ENCODE assay signal across 18 cellular contexts in the genomic region with DNA sequence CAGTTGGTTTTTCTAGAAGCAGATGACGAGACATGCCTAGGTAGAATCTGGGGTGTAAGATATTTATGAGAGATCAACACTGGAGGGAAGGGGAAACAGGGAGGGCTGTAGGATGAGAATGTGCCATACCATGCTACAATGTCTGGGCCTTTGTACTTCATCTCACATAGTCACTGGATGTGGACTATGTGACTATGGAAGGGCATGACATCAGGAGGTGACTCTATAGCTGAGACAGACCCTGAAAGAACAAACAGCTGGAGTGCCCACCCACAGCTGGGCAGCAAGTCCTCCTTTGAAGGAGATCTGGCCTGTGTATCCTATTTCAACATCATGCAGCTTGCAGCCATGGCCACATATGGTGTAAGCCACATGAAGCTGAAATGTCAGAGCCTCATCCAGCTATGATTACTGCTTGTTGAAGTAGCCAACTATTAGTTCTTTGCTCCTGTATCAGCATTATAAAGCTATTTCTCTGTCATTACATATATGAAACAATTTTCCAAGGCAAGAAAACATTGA. TPM values are rescaled to one million over a fixed set of nuclear protein-coding genes. Genes with fewer than 3 reads are reported as not detected.
DNase-seq lines count a peak whose midpoint lies in the region; ATAC-seq and TF ChIP-seq lines count a peak whose summit lies in the region.
"Had no signal": no experiment of that assay in that cellular context is flagged by ENCODE, and none has a peak within 500 bp of the region (broad histone marks: within the 10 kb centered on the region; RNA-seq: fewer than 3 reads in every experiment).

No MANE protein-coding gene starts in this region.

- TF ChIP-seq CTCF in dorsolateral prefrontal cortex (IDR thresholded peaks at IDR 0.05 in 54 of 56, conservative IDR thresholded peaks at IDR 0.05 in 2 of 56; ENCODE audit: low read depth in 1 of 56, partially characterized antibody in 56 of 56) (no peak), omental fat pad (IDR thresholded peaks at IDR 0.05) (no peak)

- intact Hi-C loops in dorsolateral prefrontal cortex (cut with DNase I), result no loop called here

- H3K27ac ChIP-seq in dorsolateral prefrontal cortex, result peak overlapping the region in 38 of 59 donors; percentile 5 to 84 (median 66)
- H3K27ac ChIP-seq: esophagus muscularis mucosa, upper lobe of right lung had no signal

- DNase-seq in NCI-H2171 treated with DMSO at 0.1 percent for 48 hours (lab: John Stamatoyannopoulos, UW) (peak; percentile 3), NCI-H2171 (lab: John Stamatoyannopoulos, UW) (no peak), NCI-H69 (lab: John Stamatoyannopoulos, UW) (peak; percentile 80), dorsolateral prefrontal cortex (no peak), omental fat pad (ENCODE audit: low spot score) (no peak), middle frontal gyrus (ENCODE audit: extremely low spot score, low spot score) (no peak)
- no peak for DNase-seq in stimulated activated CD4-positive, alpha-beta T cell treated with anti-CD3 and anti-CD28 coated beads, Interleukin-12 subunit alpha, Interleukin-12 subunit beta, amount 100 ng/mL, for 4 hours
- DNase-seq: 8988T; activated naive CD4-positive, alpha-beta T cell treated with anti-CD3 and anti-CD28 coated beads, Interleukin-2, amount 10 ng/mL, durations not matched to agents 7 days and 5 days; activated T-cell treated with anti-CD3 and anti-CD28 coated beads, Interleukin-2, amount 50 U/mL, for 48 hours; OCI-M1; pancreas; stimulated activated CD4-positive, alpha-beta T cell treated with anti-CD3 and anti-CD28 coated beads, Interleukin-15, amount 100 ng/mL, for 24 hours; upper lobe of right lung had no signal

- ATAC-seq in omental fat pad (ENCODE audit: low FRiP score) (peak; percentile 51), GM19035 (IDR thresholded peaks at IDR 0.05; ENCODE audit: unreplicated experiment) (no peak)
- ATAC-seq: GM23338, Right ventricle myocardium inferior, upper lobe of right lung had no signal

- H3K4me3 ChIP-seq in dorsolateral prefrontal cortex, result no peak overlapping the region
- H3K4me3 ChIP-seq: esophagus muscularis mucosa, GM23338, pancreas, upper lobe of right lung had no signal

- H3K27me3 ChIP-seq in dorsolateral prefrontal cortex, result no peaks in the 10 kb centered on the region
- H3K27me3 ChIP-seq: esophagus muscularis mucosa, pancreas, upper lobe of right lung had no signal

RNA-seq across cellular contexts. Expression of a gene that starts 46.2 kb away (rescaled TPM):
- total RNA-seq in dorsolateral prefrontal cortex (100 to 1,000 TPM in 44 of 120 experiments, 10 to 100 TPM in 76; 68.8 to 125 (median 95.8) TPM), omental fat pad (10 to 100 TPM; 19.3 to 37.6 (median 35.9) TPM)

Comparison
In these comparisons a context has a peak if more than half of its experiments do, and no peak if none do; other contexts are left out.
1. DNase-seq: peak in NCI-H2171 treated with DMSO at 0.1 percent for 48 hours (single experiment) and NCI-H69 (single experiment); none in NCI-H2171 (single experiment), dorsolateral prefrontal cortex (0 of 10), omental fat pad (single experiment), middle frontal gyrus (single experiment) and stimulated activated CD4-positive, alpha-beta T cell treated with anti-CD3 and anti-CD28 coated beads, Interleukin-12 subunit alpha, Interleukin-12 subunit beta, amount 100 ng/mL, for 4 hours (single experiment).